ENCODE assay signal across 8 cellular contexts in the genomic region with DNA sequence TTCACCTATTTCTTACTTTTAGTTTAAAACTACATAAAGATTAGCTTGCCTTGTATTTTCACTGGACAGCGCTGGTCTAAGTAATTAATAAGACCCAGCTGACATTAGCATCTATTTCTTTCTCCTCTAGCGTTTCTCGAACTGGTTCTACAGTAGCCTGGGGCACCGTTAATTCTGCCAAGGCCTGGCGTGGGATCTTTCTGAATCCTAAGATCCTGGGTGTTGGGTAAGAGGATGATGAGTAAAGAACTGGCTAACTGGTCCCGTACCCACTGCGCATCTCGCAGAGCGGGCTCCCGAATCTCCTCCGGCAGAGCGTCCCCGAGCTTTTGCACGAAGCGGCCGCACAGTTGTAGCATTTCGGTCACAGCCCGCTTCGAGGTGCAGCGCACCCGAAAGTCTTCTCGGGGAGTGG. TPM values are rescaled to one million over a fixed set of nuclear protein-coding genes. Genes with fewer than 3 reads are reported as not detected.
A peak's percentile ranks its signal among the peaks of the same experiment; 100 is the strongest.
DNase-seq lines count a peak whose midpoint lies in the region; ATAC-seq, FAIRE-seq and TF ChIP-seq lines count a peak whose summit lies in the region.

No MANE protein-coding gene starts in this region.

- H3K4me1 ChIP-seq in OCI-LY3 (ENCODE audit: low read length): peaks cover 45% of the 10 kb centered on the region
- H3K4me1 ChIP-seq in mesodermal cell (ENCODE audit: control insufficient read depth, insufficient read depth, low read length, poor library complexity, severe bottlenecking): peaks cover 20% of the 10 kb centered on the region

- H3K4me3 Mint-ChIP-seq in Calu3 (ENCODE audit: low read depth, unreplicated experiment): peak overlapping the region; percentile 76

- H3K9me3 Mint-ChIP-seq in Calu3 (ENCODE audit: low read depth, unreplicated experiment): no peaks in the 10 kb centered on the region

- peaks cover 61% of the 10 kb centered on the region for H3K79me2 ChIP-seq in OCI-LY3 (ENCODE audit: low read length)

- H3K9me3 ChIP-seq in OCI-LY3 (ENCODE audit: insufficient read depth, low read length) (peaks cover 4% of the 10 kb centered on the region; the same call in 1 of the 2 replicates), mesodermal cell (ENCODE audit: control insufficient read depth, low read length) (no peaks in the 10 kb centered on the region)

- no peaks in the 10 kb centered on the region for H3K27me3 Mint-ChIP-seq in Calu3 (ENCODE audit: unreplicated experiment)

- FAIRE-seq in GM19239 (lab: Jason Lieb, UNC) (no peak), urothelium cell line (lab: Jason Lieb, UNC) (no peak)

- BruUV-seq in Calu3 (replicated peaks; lab: Mats Ljungman, UMichigan): TSS peak; percentile 87

- intact Hi-C loops in Calu3 (cut with micrococcal nuclease; ENCODE audit: unreplicated experiment): no loop called here

- peak overlapping the region; percentile 66 for H2AFZ ChIP-seq in OCI-LY3 (ENCODE audit: low read depth, low read length)

- CTCF ChIA-PET in Calu3 (lab: Charles Lee): interaction anchor here (1.6 kb wide), 2 partner anchors 41 to 67 kb away, joined by 4 to 5 read pairs; a partner anchor contains a TSS

- no peaks in the 10 kb centered on the region for H4K20me1 ChIP-seq in OCI-LY3 (ENCODE audit: insufficient read depth, low read length)

- H3K4me2 ChIP-seq in OCI-LY3 (ENCODE audit: low read length): peak overlapping the region; percentile 63

- peak overlapping the region; percentile 58 for H3K27ac Mint-ChIP-seq in Calu3 (ENCODE audit: unreplicated experiment)

- peak overlapping the region; percentile 90 for H3K4me3 ChIP-seq in OCI-LY3 (ENCODE audit: low read length)
- peak overlapping the region; percentile 92 for H3K4me3 ChIP-seq in coronary artery
- H3K4me3 ChIP-seq in mesodermal cell (ENCODE audit: extremely low read depth, insufficient read depth, low read length, poor library complexity, severe bottlenecking): peak overlapping the region; percentile 80

- ATAC-seq in HG03196 (IDR thresholded peaks at IDR 0.05; ENCODE audit: unreplicated experiment) (peak; percentile 21), GM21737 (IDR thresholded peaks at IDR 0.05; ENCODE audit: unreplicated experiment) (no peak)

- H3K27ac ChIP-seq in OCI-LY3 (ENCODE audit: low read length) (peak overlapping the region; percentile 96), coronary artery (peak overlapping the region; percentile 91 to 96), mesodermal cell (ENCODE audit: low read depth, low read length, severe bottlenecking) (peak overlapping the region; percentile 68)

- H3K36me3 ChIP-seq in OCI-LY3 (replicated peaks; ENCODE audit: low read depth, low read length): peaks cover 28% of the 10 kb centered on the region
- peaks cover 17% of the 10 kb centered on the region for H3K36me3 ChIP-seq in mesodermal cell (ENCODE audit: control insufficient read depth, insufficient read depth, low read length)

- DNase-seq in Calu3: no peak
- DNase-seq in GM19239 (ENCODE audit: insufficient read length, low spot score): peak; percentile 26
- no peak for DNase-seq in coronary artery (ENCODE audit: low spot score)
- peak; percentile 74 for DNase-seq in urothelium cell line (ENCODE audit: low spot score)

- no peaks in the 10 kb centered on the region for H3K27me3 ChIP-seq in OCI-LY3 (ENCODE audit: low read depth, low read length)

- H3K9ac ChIP-seq in OCI-LY3 (ENCODE audit: low read length): peak overlapping the region; percentile 97

- peaks cover 26% of the 10 kb centered on the region for H3K36me3 Mint-ChIP-seq in Calu3 (ENCODE audit: insufficient read depth, unreplicated experiment)

- H3K4me1 Mint-ChIP-seq in Calu3 (ENCODE audit: low read depth, unreplicated experiment): peaks cover 32% of the 10 kb centered on the region

- WGBS in mesodermal cell (ENCODE audit: insufficient coverage in 2 of 2), 2 experiments: 0% methylated on average over 20 to 21 of the region's 22 CpGs

- no peak for TF ChIP-seq CTCF in Calu3 (IDR thresholded peaks at IDR 0.05; ENCODE audit: unreplicated experiment)
- no peak for TF ChIP-seq CTCF in OCI-LY3 (IDR thresholded peaks at IDR 0.05; ENCODE audit: low read depth, low read length)
- no peak for TF ChIP-seq CTCF in coronary artery (IDR thresholded peaks at IDR 0.05)

RNA-seq across cellular contexts. Expression of a gene that starts 0.3 kb away (rescaled TPM):
- total RNA-seq in Calu3 (2022): 41.0 and 47.2 TPM in 2 replicates
- 26.7 TPM for polyA plus RNA-seq in mesodermal cell (2013, experiment 1 of 2)
- 27.6 TPM for polyA plus RNA-seq in mesodermal cell (2013, experiment 2 of 2)

RNA-seq across cellular contexts. Expression of a gene that starts 0.4 kb away (rescaled TPM):
- 9.3 and 10.3 TPM in 2 replicates for total RNA-seq in Calu3 (2022)
- polyA plus RNA-seq in mesodermal cell (2013, experiment 1 of 2): 21.8 TPM
- polyA plus RNA-seq in mesodermal cell (2013, experiment 2 of 2): 21.7 TPM

RNA-seq across cellular contexts. Expression of a gene that starts 56.2 kb away (rescaled TPM):
- 0.80 and 1.1 TPM in 2 replicates for total RNA-seq in Calu3 (2022)
- polyA plus RNA-seq in mesodermal cell (2013, experiment 1 of 2): not detected
- polyA plus RNA-seq in mesodermal cell (2013, experiment 2 of 2): not detected

Comparison
In these comparisons a context has a peak if more than half of its experiments do, and no peak if none do; other contexts are left out.
1. DNase-seq: peak in GM19239 (single experiment) and urothelium cell line (single experiment); none in Calu3 (single experiment) and coronary artery (single experiment).
2. Peak in every context shown above with its lines, with median percentiles within 50 percentile points of each other: H3K27ac ChIP-seq and H3K4me3 ChIP-seq.